Comparison of ENCODE assay signal across 20 cellular contexts in genomic region chr10:126092806-126093205, GRCh38.
A peak's percentile ranks its signal among the peaks of the same experiment; 100 is the strongest.
DNase-seq lines count a peak whose midpoint lies in the region; ATAC-seq and TF ChIP-seq lines count a peak whose summit lies in the region.
"Had no signal": no experiment of that assay in that cellular context is flagged by ENCODE, and none has a peak within 500 bp of the region (broad histone marks: within the 10 kb centered on the region; RNA-seq: fewer than 3 reads in every experiment).

No MANE protein-coding gene starts in this region.

- no peak overlapping the region for H3K4me3 Mint-ChIP-seq in effector memory CD8-positive, alpha-beta T cell
- H3K4me3 Mint-ChIP-seq in activated CD8-positive, alpha-beta T cell treated with anti-CD3 and anti-CD28 coated beads, Interleukin-2, amount 10 ng/mL, durations not matched to agents 7 days and 5 days, result no peak overlapping the region
- H3K4me3 Mint-ChIP-seq: activated naive CD4-positive, alpha-beta T cell treated with anti-CD3 and anti-CD28 coated beads, Interleukin-2, amount 10 ng/mL, durations not matched to agents 7 days and 5 days; activated T-cell treated with anti-CD3 and anti-CD28 coated beads, Interleukin-2, amount 50 U/mL, for 4 hours; central memory CD8-positive, alpha-beta T cell had no signal

- H3K27ac ChIP-seq in ACC112 (ENCODE audit: low read depth, low read length), result peak overlapping the region; percentile 89
- H3K27ac ChIP-seq: gastrocnemius medialis had no signal

- CTCF ChIA-PET in activated CD8-positive, alpha-beta T cell treated with anti-CD3 and anti-CD28 coated beads, Interleukin-2, amount 10 ng/mL, durations not matched to agents 7 days and 5 days (lab: Charles Lee), result no interaction called here

- POLR2A ChIA-PET in activated CD8-positive, alpha-beta T cell treated with anti-CD3 and anti-CD28 coated beads, Interleukin-2, amount 10 ng/mL, durations not matched to agents 7 days and 5 days (lab: Charles Lee), result no interaction called here

- in situ Hi-C loops in astrocyte of the cerebellum (cut with HindIII; ENCODE audit: low sequenced_read_pairs), result no loop called here

- peaks cover 18% of the 10 kb centered on the region for H3K36me3 ChIP-seq in ACC112 (ENCODE audit: insufficient read depth, low read length)
- H3K36me3 ChIP-seq: gastrocnemius medialis had no signal

- peak; percentile 5 for TF ChIP-seq CTCF in astrocyte of the cerebellum (IDR thresholded peaks at IDR 0.05; ENCODE audit: low read depth, low read length, missing control alignments)

- no peak for ATAC-seq in GM21717 (IDR thresholded peaks at IDR 0.05; ENCODE audit: unreplicated experiment)
- no peak for ATAC-seq in effector memory CD8-positive, alpha-beta T cell (replicated peaks)
- no peak for ATAC-seq in activated CD8-positive, alpha-beta T cell treated with anti-CD3 and anti-CD28 coated beads, Interleukin-2, amount 10 ng/mL, durations not matched to agents 7 days and 5 days
- ATAC-seq: activated T-cell treated with anti-CD3 and anti-CD28 coated beads, Interleukin-2, amount 50 U/mL, for 4 hours; gastrocnemius medialis had no signal

- H2AFZ ChIP-seq in ACC112 (ENCODE audit: low read length, unreplicated experiment), result no peak overlapping the region

- H3K4me1 ChIP-seq in ACC112 (ENCODE audit: control insufficient read depth, insufficient read depth, low read length, unreplicated experiment), result peaks cover 37% of the 10 kb centered on the region
- H3K4me1 ChIP-seq: gastrocnemius medialis had no signal

- H3K79me2 ChIP-seq in ACC112 (ENCODE audit: control insufficient read depth, insufficient read depth, low read length, unreplicated experiment), result no peaks in the 10 kb centered on the region

- no peaks in the 10 kb centered on the region for H3K27me3 ChIP-seq in ACC112 (ENCODE audit: insufficient read depth, low read length)
- H3K27me3 ChIP-seq: gastrocnemius medialis had no signal

- H3K4me3 ChIP-seq in ACC112 (ENCODE audit: low read depth, low read length), result no peak overlapping the region
- no peak overlapping the region for H3K4me3 ChIP-seq in astrocyte of the cerebellum (ENCODE audit: low read depth, low read length)
- H3K4me3 ChIP-seq: gastrocnemius medialis had no signal

- DNase-seq in HT1080 (ENCODE audit: low read depth), result peak; percentile 71
- DNase-seq in astrocyte of the cerebellum (ENCODE audit: low read depth), result peak; percentile 49
- DNase-seq in kidney tubule cell (ENCODE audit: low spot score), result peak; percentile 51
- DNase-seq in effector memory CD8-positive, alpha-beta T cell, result no peak
- no peak for DNase-seq in activated CD8-positive, alpha-beta T cell treated with anti-CD3 and anti-CD28 coated beads, Interleukin-2, amount 10 ng/mL, durations not matched to agents 7 days and 5 days
- DNase-seq in DMS 273 treated with DMSO at 0.1 percent for 48 hours (lab: John Stamatoyannopoulos, UW), result no peak
- DNase-seq: 8988T; activated CD4-positive, alpha-beta T cell treated with anti-CD3 and anti-CD28 coated beads for 1 hour; activated naive CD4-positive, alpha-beta T cell treated with anti-CD3 and anti-CD28 coated beads, Interleukin-2, amount 10 ng/mL, durations not matched to agents 7 days and 5 days; activated T-cell treated with anti-CD3 and anti-CD28 coated beads, Interleukin-2, amount 50 U/mL, for 4 hours; gastrocnemius medialis; kidney glomerular epithelial cell; mammary epithelial cell; NCI-H187 treated with DMSO at 0.1 percent for 48 hours; Right ventricle myocardium superior; stimulated activated CD4-positive, alpha-beta T cell treated with anti-CD3 and anti-CD28 coated beads, Interleukin-2, amount 100 ng/mL, for 48 hours; stimulated activated naive CD4-positive, alpha-beta T cell had no signal

- no peak overlapping the region for H3K27ac Mint-ChIP-seq in effector memory CD8-positive, alpha-beta T cell
- no peak overlapping the region for H3K27ac Mint-ChIP-seq in activated CD8-positive, alpha-beta T cell treated with anti-CD3 and anti-CD28 coated beads, Interleukin-2, amount 10 ng/mL, durations not matched to agents 7 days and 5 days
- H3K27ac Mint-ChIP-seq: activated naive CD4-positive, alpha-beta T cell treated with anti-CD3 and anti-CD28 coated beads, Interleukin-2, amount 10 ng/mL, durations not matched to agents 7 days and 5 days had no signal

- H3K4me1 Mint-ChIP-seq in effector memory CD8-positive, alpha-beta T cell (ENCODE audit: low read depth in 2 of 2), result no peaks in the 10 kb centered on the region
- H3K4me1 Mint-ChIP-seq in activated CD8-positive, alpha-beta T cell treated with anti-CD3 and anti-CD28 coated beads, Interleukin-2, amount 10 ng/mL, durations not matched to agents 7 days and 5 days (ENCODE audit: low read depth), result no peaks in the 10 kb centered on the region
- H3K4me1 Mint-ChIP-seq: activated naive CD4-positive, alpha-beta T cell treated with anti-CD3 and anti-CD28 coated beads, Interleukin-2, amount 10 ng/mL, durations not matched to agents 7 days and 5 days; central memory CD8-positive, alpha-beta T cell had no signal

- H3K36me3 Mint-ChIP-seq in effector memory CD8-positive, alpha-beta T cell (ENCODE audit: insufficient read depth), result peaks cover 22% of the 10 kb centered on the region
- no peaks in the 10 kb centered on the region for H3K36me3 Mint-ChIP-seq in activated CD8-positive, alpha-beta T cell treated with anti-CD3 and anti-CD28 coated beads, Interleukin-2, amount 10 ng/mL, durations not matched to agents 7 days and 5 days (ENCODE audit: low read depth)
- H3K36me3 Mint-ChIP-seq: activated naive CD4-positive, alpha-beta T cell treated with anti-CD3 and anti-CD28 coated beads, Interleukin-2, amount 10 ng/mL, durations not matched to agents 7 days and 5 days had no signal

- peaks cover 0 to 3% of the 10 kb centered on the region in 2 donors for H3K9me3 Mint-ChIP-seq in effector memory CD8-positive, alpha-beta T cell
- H3K9me3 Mint-ChIP-seq in activated CD8-positive, alpha-beta T cell treated with anti-CD3 and anti-CD28 coated beads, Interleukin-2, amount 10 ng/mL, durations not matched to agents 7 days and 5 days (ENCODE audit: insufficient read depth), result no peaks in the 10 kb centered on the region
- H3K9me3 Mint-ChIP-seq: activated naive CD4-positive, alpha-beta T cell treated with anti-CD3 and anti-CD28 coated beads, Interleukin-2, amount 10 ng/mL, durations not matched to agents 7 days and 5 days; activated T-cell treated with anti-CD3 and anti-CD28 coated beads, Interleukin-2, amount 50 U/mL, for 4 hours had no signal

- no peaks in the 10 kb centered on the region for H3K27me3 Mint-ChIP-seq in effector memory CD8-positive, alpha-beta T cell
- no peaks in the 10 kb centered on the region for H3K27me3 Mint-ChIP-seq in activated CD8-positive, alpha-beta T cell treated with anti-CD3 and anti-CD28 coated beads, Interleukin-2, amount 10 ng/mL, durations not matched to agents 7 days and 5 days (ENCODE audit: low read depth)
- H3K27me3 Mint-ChIP-seq: activated naive CD4-positive, alpha-beta T cell treated with anti-CD3 and anti-CD28 coated beads, Interleukin-2, amount 10 ng/mL, durations not matched to agents 7 days and 5 days; central memory CD8-positive, alpha-beta T cell had no signal

Comparison
In these comparisons a context has a peak if more than half of its experiments do, and no peak if none do; other contexts are left out.
1. DNase-seq: peak in HT1080 (single experiment), astrocyte of the cerebellum (single experiment) and kidney tubule cell (single experiment); none in effector memory CD8-positive, alpha-beta T cell (0 of 3), activated CD8-positive, alpha-beta T cell treated with anti-CD3 and anti-CD28 coated beads, Interleukin-2, amount 10 ng/mL, durations not matched to agents 7 days and 5 days (single experiment) and DMS 273 treated with DMSO at 0.1 percent for 48 hours (single experiment).